ENCODE assay signal across 9 cellular contexts in the genomic region with DNA sequence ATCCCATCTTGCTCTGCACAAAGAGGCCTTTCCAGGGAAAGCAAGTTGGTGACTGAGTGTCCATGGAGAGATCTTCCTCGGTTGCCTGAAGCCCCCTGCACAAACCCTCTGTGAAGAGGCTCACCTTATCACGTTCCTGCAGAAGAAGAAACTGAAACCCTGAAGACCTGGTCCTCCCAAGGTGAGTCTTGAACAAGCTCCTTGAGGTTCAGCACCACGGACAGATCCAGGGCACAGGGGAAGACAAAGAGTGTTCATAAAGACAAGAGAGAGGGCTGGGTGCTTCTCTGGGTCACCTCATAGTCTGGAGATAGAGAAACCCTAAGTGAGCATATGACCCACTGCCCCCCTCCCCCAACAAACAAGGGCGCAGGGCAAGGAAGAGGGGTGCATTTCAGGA. TPM values are rescaled to one million over a fixed set of nuclear protein-coding genes. Genes with fewer than 3 reads are reported as not detected.
DNase-seq lines count a peak whose midpoint lies in the region; TF ChIP-seq lines count a peak whose summit lies in the region.
"Had no signal": no experiment of that assay in that cellular context is flagged by ENCODE, and none has a peak within 500 bp of the region (broad histone marks: within the 10 kb centered on the region; RNA-seq: fewer than 3 reads in every experiment).

No MANE protein-coding gene starts in this region.

- H3K27ac Mint-ChIP-seq in Caco-2 (ENCODE audit: unreplicated experiment): no peak overlapping the region
- H3K27ac Mint-ChIP-seq: dendritic cell treated with granulocyte-macrophage colony-stimulating factor and Interleukin-4, amounts not matched to agents 40 ng/mL and 50 ng/mL, for 4 days had no signal

- H4K20me1 ChIP-seq in Karpas-422 (ENCODE audit: insufficient read depth, low read depth, low read length): no peaks in the 10 kb centered on the region

- no peak overlapping the region for H3K4me3 Mint-ChIP-seq in Caco-2 (ENCODE audit: unreplicated experiment)
- H3K4me3 Mint-ChIP-seq: dendritic cell treated with granulocyte-macrophage colony-stimulating factor and Interleukin-4, amounts not matched to agents 40 ng/mL and 50 ng/mL, for 4 days had no signal

- no CpG with 5 or more reads among the region's 4 CpGs for WGBS in iPS DF 6.9 (ENCODE audit: insufficient coverage, insufficient read length)
- WGBS in thyroid gland, 2 donors: 1 to 11% methylated on average over 4 of the region's 4 CpGs

- CTCF ChIA-PET in Caco-2 (lab: Charles Lee): no interaction called here

- DNase-seq in Caco-2: peak; percentile 63 to 74
- peak; percentile 87 for DNase-seq in Karpas-422
- peak; percentile 29 for DNase-seq in activated T-cell treated with anti-CD3 and anti-CD28 coated beads, Interleukin-2, amount 50 U/mL, for 1 hour
- DNase-seq in iPS DF 6.9 (ENCODE audit: low read depth, low spot score): peak; percentile 73
- DNase-seq in thyroid gland: peak; percentile 18 to 61
- no peak for DNase-seq in NCI-H526 (lab: John Stamatoyannopoulos, UW)
- DNase-seq in OCI-M2 (lab: John Stamatoyannopoulos, UW; ENCODE audit: unreplicated experiment): no peak
- no peak for DNase-seq in ascending aorta (ENCODE audit: low spot score in 2 of 2)

- H3K9ac ChIP-seq in Karpas-422 (ENCODE audit: low read length): no peak overlapping the region

- H2AFZ ChIP-seq in Karpas-422 (ENCODE audit: low read length): no peak overlapping the region

- H3K36me3 Mint-ChIP-seq in Caco-2 (ENCODE audit: insufficient read depth, unreplicated experiment): no peaks in the 10 kb centered on the region

- H3K4me1 ChIP-seq in Caco-2 (no peaks in the 10 kb centered on the region), Karpas-422 (ENCODE audit: low read length) (no peaks in the 10 kb centered on the region), iPS DF 6.9 (ENCODE audit: control insufficient read depth, insufficient read depth, low read length) (peaks cover 1% of the 10 kb centered on the region; the same call in 1 of the 2 replicates), thyroid gland (no peaks in the 10 kb centered on the region), ascending aorta (no peaks in the 10 kb centered on the region)

- BruUV-seq in Caco-2 (replicated peaks; lab: Mats Ljungman, UMichigan): no TSS peak

- H3K4me3 ChIP-seq in Caco-2 (ENCODE audit: low read depth, low read length) (no peak overlapping the region), Karpas-422 (ENCODE audit: low read length) (no peak overlapping the region), iPS DF 6.9 (ENCODE audit: low read length) (no peak overlapping the region), thyroid gland (replicated peaks in 1 of 3) (no peak overlapping the region), ascending aorta (no peak overlapping the region)

- H3K4me2 ChIP-seq in Karpas-422 (ENCODE audit: low read depth, low read length, poor library complexity, severe bottlenecking): no peak overlapping the region

- intact Hi-C loops in Caco-2 (cut with micrococcal nuclease; ENCODE audit: unreplicated experiment): no loop called here
- intact Hi-C loops in thyroid gland (cut with DNase I): no loop called here
- intact Hi-C loops in ascending aorta (cut with DNase I): no loop called here

- peaks cover 13% of the 10 kb centered on the region for H3K27me3 Mint-ChIP-seq in Caco-2 (ENCODE audit: insufficient read depth, unreplicated experiment)

- H3K4me1 Mint-ChIP-seq in Caco-2 (ENCODE audit: low read depth, unreplicated experiment): no peaks in the 10 kb centered on the region

- no peak for TF ChIP-seq CTCF in Caco-2 (IDR thresholded peaks at IDR 0.05; ENCODE audit: insufficient read depth in 1 of 2, low read depth in 1 of 2, low read length in 1 of 2, severe bottlenecking in 1 of 2, unreplicated experiment in 1 of 2)
- no peak for TF ChIP-seq CTCF in thyroid gland (IDR thresholded peaks at IDR 0.05)
- TF ChIP-seq CTCF in ascending aorta (IDR thresholded peaks at IDR 0.05): no peak

- H3K27ac ChIP-seq in Karpas-422 (ENCODE audit: low read length): no peak overlapping the region
- no peak overlapping the region for H3K27ac ChIP-seq in iPS DF 6.9 (ENCODE audit: low read length)
- H3K27ac ChIP-seq in thyroid gland: no peak overlapping the region
- H3K27ac ChIP-seq in ascending aorta: no peak overlapping the region

- no peak for TF ChIP-seq POLR2A in thyroid gland (IDR thresholded peaks at IDR 0.05)

- POLR2A ChIA-PET in Caco-2 (lab: Charles Lee): no interaction called here

- no peaks in the 10 kb centered on the region for H3K9me2 ChIP-seq in Karpas-422 (replicated peaks; ENCODE audit: insufficient read depth, low read length)

- no peaks in the 10 kb centered on the region for H3K79me2 ChIP-seq in Karpas-422 (ENCODE audit: low read length)

- no peaks in the 10 kb centered on the region; the same call in 1 of the 2 replicates for H3K27me3 ChIP-seq in Caco-2 (replicated peaks; ENCODE audit: control insufficient read depth, insufficient read depth, low read length)
- no peaks in the 10 kb centered on the region for H3K27me3 ChIP-seq in Karpas-422 (ENCODE audit: low read length)
- no peaks in the 10 kb centered on the region for H3K27me3 ChIP-seq in iPS DF 6.9 (ENCODE audit: control insufficient read depth, insufficient read depth, low read length)
- no peaks in the 10 kb centered on the region for H3K27me3 ChIP-seq in thyroid gland
- H3K27me3 ChIP-seq in ascending aorta: no peaks in the 10 kb centered on the region

- H3K9me3 Mint-ChIP-seq in Caco-2 (ENCODE audit: unreplicated experiment): no peaks in the 10 kb centered on the region
- H3K9me3 Mint-ChIP-seq: dendritic cell treated with granulocyte-macrophage colony-stimulating factor and Interleukin-4, amounts not matched to agents 40 ng/mL and 50 ng/mL, for 4 days had no signal

- H3K36me3 ChIP-seq in Caco-2 (ENCODE audit: control insufficient read depth, insufficient read depth, low read length) (no peaks in the 10 kb centered on the region), Karpas-422 (ENCODE audit: insufficient read depth, low read length) (no peaks in the 10 kb centered on the region), iPS DF 6.9 (ENCODE audit: control insufficient read depth, insufficient read depth, low read length) (no peaks in the 10 kb centered on the region), thyroid gland (no peaks in the 10 kb centered on the region), ascending aorta (no peaks in the 10 kb centered on the region)

- no peaks in the 10 kb centered on the region for H3K9me3 ChIP-seq in Caco-2
- no peaks in the 10 kb centered on the region for H3K9me3 ChIP-seq in Karpas-422 (ENCODE audit: low read length)
- no peaks in the 10 kb centered on the region for H3K9me3 ChIP-seq in iPS DF 6.9 (ENCODE audit: control insufficient read depth, insufficient read depth, low read length)
- no peaks in the 10 kb centered on the region for H3K9me3 ChIP-seq in thyroid gland
- no peaks in the 10 kb centered on the region for H3K9me3 ChIP-seq in ascending aorta

RNA-seq across cellular contexts. Expression of a gene that starts 21.7 kb away (rescaled TPM):
- total RNA-seq in Caco-2 (2022): not detected in 2 replicates
- not detected in 2 replicates for total RNA-seq in Karpas-422 (2014; rRNA removed; shearing (Covaris generic); ENCODE audit: low replicate concordance)
- total RNA-seq in thyroid gland: not detected
- not detected for total RNA-seq in ascending aorta

Comparison
In these comparisons a context has a peak if more than half of its experiments do, and no peak if none do; other contexts are left out.
1. DNase-seq: peak in Caco-2 (2 of 2), Karpas-422 (single experiment), activated T-cell treated with anti-CD3 and anti-CD28 coated beads, Interleukin-2, amount 50 U/mL, for 1 hour (single experiment), iPS DF 6.9 (single experiment) and thyroid gland (2 of 2); none in NCI-H526 (0 of 2), OCI-M2 (single experiment) and ascending aorta (0 of 2).